10 cellular contexts compared by ENCODE assay signal in genomic region chr20:62815066-62815991, GRCh38. TPM values are rescaled to one million over a fixed set of nuclear protein-coding genes. Genes with fewer than 3 reads are reported as not detected.
DNase-seq lines count a peak whose midpoint lies in the region; ATAC-seq and TF ChIP-seq lines count a peak whose summit lies in the region.
"Had no signal": no experiment of that assay in that cellular context is flagged by ENCODE, and none has a peak within 500 bp of the region (broad histone marks: within the 10 kb centered on the region; RNA-seq: fewer than 3 reads in every experiment).

No MANE protein-coding gene starts in this region.

- BruUV-seq in Calu3 (replicated peaks; lab: Mats Ljungman, UMichigan) = no TSS peak

- H3K9me3 Mint-ChIP-seq in Calu3 (ENCODE audit: low read depth, unreplicated experiment) = no peaks in the 10 kb centered on the region
- H3K9me3 Mint-ChIP-seq in dendritic cell treated with granulocyte-macrophage colony-stimulating factor and Interleukin-4, amounts not matched to agents 40 ng/mL and 50 ng/mL, for 4 days = no peaks in the 10 kb centered on the region
- H3K9me3 Mint-ChIP-seq in naive thymus-derived CD8-positive, alpha-beta T cell = no peaks in the 10 kb centered on the region
- H3K9me3 Mint-ChIP-seq: activated T-helper 1 cell treated with anti-CD3 and anti-CD28 coated beads, Interleukin-12 subunit alpha, Interleukin-12 subunit beta, Interleukin-2, Interleukin-4 antibody, amounts not matched to agents 30 ng/mL and 10 ng/mL and 1 ng/mL, durations not matched to agents 14 hours and 24 hours and 36 hours had no signal

- H3K27me3 Mint-ChIP-seq in Calu3 (ENCODE audit: unreplicated experiment) = peaks cover 23% of the 10 kb centered on the region
- H3K27me3 Mint-ChIP-seq in dendritic cell treated with granulocyte-macrophage colony-stimulating factor and Interleukin-4, amounts not matched to agents 40 ng/mL and 50 ng/mL, for 4 days = peaks cover 74% of the 10 kb centered on the region
- peaks cover 0 to 29% (median 6%) of the 10 kb centered on the region in 5 donors for H3K27me3 Mint-ChIP-seq in naive thymus-derived CD8-positive, alpha-beta T cell

- CTCF ChIA-PET in Calu3 (lab: Charles Lee) = interaction anchor here (0.6 to 2.1 kb wide), 7 partner anchors 8 to 300 kb away, joined by 3 to 5 read pairs (median 3); partner anchors contain the start of gene MRGBP

- H3K36me3 Mint-ChIP-seq in Calu3 (ENCODE audit: insufficient read depth, unreplicated experiment) = peaks cover 46% of the 10 kb centered on the region
- H3K36me3 Mint-ChIP-seq in dendritic cell treated with granulocyte-macrophage colony-stimulating factor and Interleukin-4, amounts not matched to agents 40 ng/mL and 50 ng/mL, for 4 days (ENCODE audit: low read depth) = peaks cover 40% of the 10 kb centered on the region
- H3K36me3 Mint-ChIP-seq in naive thymus-derived CD8-positive, alpha-beta T cell = peaks cover 0 to 18% (median 0%) of the 10 kb centered on the region in 3 donors

- POLR2A ChIA-PET in naive thymus-derived CD8-positive, alpha-beta T cell (lab: Charles Lee) = interaction anchor here (0.6 to 4.1 kb wide), 8 partner anchors 10 to 145 kb away, joined by 3 to 17 read pairs (median 4); partner anchors contain the start of genes MRGBP and OGFR

- TF ChIP-seq RAD21 in Ishikawa (IDR thresholded peaks at IDR 0.05; ENCODE audit: low read depth) = no peak

- DNase-seq in Calu3 (peak; percentile 76), foreskin melanocyte (no peak)
- DNase-seq in naive thymus-derived CD8-positive, alpha-beta T cell = no peak
- DNase-seq in activated naive CD4-positive, alpha-beta T cell (lab: John Stamatoyannopoulos, UW) = no peak
- no peak for DNase-seq in activated effector memory CD4-positive, alpha-beta T cell treated with anti-CD3 and anti-CD28 coated beads, Interleukin-2, amount 50 U/mL, for 16 hours
- DNase-seq: KG1 had no signal

- peak overlapping the region; percentile 41 for H3K27ac Mint-ChIP-seq in Calu3 (ENCODE audit: unreplicated experiment)
- H3K27ac Mint-ChIP-seq in dendritic cell treated with granulocyte-macrophage colony-stimulating factor and Interleukin-4, amounts not matched to agents 40 ng/mL and 50 ng/mL, for 4 days = no peak overlapping the region
- peak overlapping the region in 5 of 10 donors; percentile 51 to 85 (median 76) for H3K27ac Mint-ChIP-seq in naive thymus-derived CD8-positive, alpha-beta T cell
- H3K27ac Mint-ChIP-seq: activated T-helper 1 cell treated with anti-CD3 and anti-CD28 coated beads, Interleukin-12 subunit alpha, Interleukin-12 subunit beta, Interleukin-2, Interleukin-4 antibody, amounts not matched to agents 30 ng/mL and 10 ng/mL and 1 ng/mL, durations not matched to agents 14 hours and 24 hours and 36 hours had no signal

- H3K4me1 Mint-ChIP-seq in Calu3 (ENCODE audit: low read depth, unreplicated experiment) = peaks cover 16% of the 10 kb centered on the region
- peaks cover 53% of the 10 kb centered on the region for H3K4me1 Mint-ChIP-seq in dendritic cell treated with granulocyte-macrophage colony-stimulating factor and Interleukin-4, amounts not matched to agents 40 ng/mL and 50 ng/mL, for 4 days (ENCODE audit: low read depth)
- H3K4me1 Mint-ChIP-seq in naive thymus-derived CD8-positive, alpha-beta T cell = peaks cover 10 to 17% (median 13%) of the 10 kb centered on the region in 4 donors

- ATAC-seq in naive thymus-derived CD8-positive, alpha-beta T cell = no peak
- ATAC-seq in GM21576 (IDR thresholded peaks at IDR 0.05; ENCODE audit: unreplicated experiment) = no peak

- H3K4me3 Mint-ChIP-seq in Calu3 (ENCODE audit: low read depth, unreplicated experiment) = peak overlapping the region; percentile 44
- H3K4me3 Mint-ChIP-seq in dendritic cell treated with granulocyte-macrophage colony-stimulating factor and Interleukin-4, amounts not matched to agents 40 ng/mL and 50 ng/mL, for 4 days = peak overlapping the region; percentile 9
- peak overlapping the region; percentile 28 to 66 (median 47) for H3K4me3 Mint-ChIP-seq in naive thymus-derived CD8-positive, alpha-beta T cell
- H3K4me3 Mint-ChIP-seq: activated T-helper 1 cell treated with anti-CD3 and anti-CD28 coated beads, Interleukin-12 subunit alpha, Interleukin-12 subunit beta, Interleukin-2, Interleukin-4 antibody, amounts not matched to agents 30 ng/mL and 10 ng/mL and 1 ng/mL, durations not matched to agents 14 hours and 24 hours and 36 hours had no signal

- no peak for TF ChIP-seq EP300 in Ishikawa (IDR thresholded peaks at IDR 0.05; ENCODE audit: borderline replicate concordance)

- TF ChIP-seq CTCF in Calu3 (IDR thresholded peaks at IDR 0.05; ENCODE audit: unreplicated experiment) = no peak

- intact Hi-C loops in Calu3 (cut with micrococcal nuclease; ENCODE audit: unreplicated experiment) = no loop called here
- intact Hi-C loops in dendritic cell treated with granulocyte-macrophage colony-stimulating factor and Interleukin-4, amounts not matched to agents 40 ng/mL and 50 ng/mL, for 4 days (cut with micrococcal nuclease) = no loop called here

TF ChIP-seq in Ishikawa, 13 proteins besides CTCF, POLR2A, EP300 and RAD21:
- TF ChIP-seq ZBTB7A (IDR thresholded peaks at IDR 0.05; ENCODE audit: low read depth) (peak; percentile 80), EGR1 (IDR thresholded peaks at IDR 0.05) (no peak), MAX (IDR thresholded peaks at IDR 0.05) (no peak), NFIC (IDR thresholded peaks at IDR 0.05) (no peak)
TF ChIP-seq in Ishikawa: peak in this region for 1.

RNA-seq across cellular contexts. Expression of gene COL9A3, which starts 1.5 kb away (rescaled TPM):
- total RNA-seq in Calu3 (2022) = 2.7 TPM in 2 replicates
- total RNA-seq in naive thymus-derived CD8-positive, alpha-beta T cell = 1 to 10 TPM; 1.2 to 2.2 TPM
- under 1 TPM in 1 of 3 donors, not detected in 2; 0.15 TPM for polyA plus RNA-seq in naive thymus-derived CD8-positive, alpha-beta T cell
- total RNA-seq: activated T-helper 1 cell treated with anti-CD3 and anti-CD28 coated beads, Interleukin-12 subunit alpha, Interleukin-12 subunit beta, Interleukin-2, Interleukin-4 antibody, amounts not matched to agents 30 ng/mL and 10 ng/mL and 1 ng/mL, durations not matched to agents 14 hours and 24 hours and 36 hours had no signal

RNA-seq across cellular contexts. Expression of gene OGFR, which starts 10.7 kb away (rescaled TPM):
- total RNA-seq in Calu3 (2022) = 80.1 and 98.2 TPM in 2 replicates
- total RNA-seq in naive thymus-derived CD8-positive, alpha-beta T cell = 10 to 100 TPM; 77.1 to 79.9 TPM
- polyA plus RNA-seq in naive thymus-derived CD8-positive, alpha-beta T cell = 10 to 100 TPM; 26.5 to 58.2 (median 40.1) TPM

RNA-seq across cellular contexts. Expression of gene MRGBP, which starts 19.1 kb away (rescaled TPM):
- 28.9 and 31.8 TPM in 2 replicates for total RNA-seq in Calu3 (2022)
- total RNA-seq in naive thymus-derived CD8-positive, alpha-beta T cell = 10 to 100 TPM; 13.6 to 14.2 TPM
- 10 to 100 TPM in 1 of 3 donors, 1 to 10 TPM in 2; 7.4 to 10.2 (median 9.0) TPM for polyA plus RNA-seq in naive thymus-derived CD8-positive, alpha-beta T cell

RNA-seq across cellular contexts. Expression of gene TCFL5, which starts 46.3 kb away (rescaled TPM):
- 18.9 and 22.3 TPM in 2 replicates for total RNA-seq in Calu3 (2022)
- total RNA-seq in naive thymus-derived CD8-positive, alpha-beta T cell = 10 to 100 TPM; 13.2 to 13.4 TPM
- polyA plus RNA-seq in naive thymus-derived CD8-positive, alpha-beta T cell = 1 to 10 TPM; 1.0 to 2.1 (median 1.5) TPM
